Comparison of ENCODE assay signal across 8 cellular contexts in the genomic region with DNA sequence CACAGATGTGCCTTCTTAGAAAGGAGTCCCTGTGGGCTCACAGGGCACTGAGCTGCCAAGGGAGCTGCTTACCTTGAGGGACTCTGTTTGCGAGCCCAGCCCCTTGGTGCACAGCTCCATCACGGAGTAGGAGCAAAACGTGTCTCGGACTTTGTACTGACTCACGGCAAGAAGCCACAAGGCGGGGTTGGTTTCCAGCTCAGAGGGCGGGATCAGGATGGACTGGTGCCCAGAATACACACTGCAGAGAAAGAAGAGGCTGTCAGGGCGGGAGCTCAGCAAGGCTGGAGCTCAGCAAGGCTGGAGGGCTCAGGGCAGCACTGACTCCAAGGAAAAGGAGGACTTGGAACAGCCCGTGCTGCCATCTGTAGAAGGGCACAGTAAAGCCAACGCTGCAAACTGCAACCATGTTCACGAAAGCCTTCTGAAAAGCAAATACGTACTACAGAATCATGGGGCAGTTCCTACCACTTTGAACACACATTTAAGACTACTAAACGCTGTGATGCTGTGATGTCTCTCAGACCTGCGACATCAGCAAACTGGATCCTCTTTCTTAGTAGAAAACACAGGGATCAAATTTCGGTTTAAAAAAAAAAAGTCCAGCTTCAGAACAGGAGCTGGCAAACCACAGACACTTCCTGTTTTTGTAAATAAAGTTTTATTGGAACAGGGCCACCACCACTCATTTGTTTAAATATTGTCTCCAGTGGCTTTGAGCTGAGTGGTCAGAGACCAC.
DNase-seq lines count a peak whose midpoint lies in the region; ATAC-seq and TF ChIP-seq lines count a peak whose summit lies in the region.

No MANE protein-coding gene starts in this region.

- H3K27ac Mint-ChIP-seq in activated T-cell treated with anti-CD3 and anti-CD28 coated beads, Interleukin-2, amount 50 U/mL, for 24 hours, result peak overlapping the region; percentile 35
- H3K27ac Mint-ChIP-seq in naive thymus-derived CD8-positive, alpha-beta T cell, result peak overlapping the region; percentile 77 to 97 (median 90)
- H3K27ac Mint-ChIP-seq in progenitor cell of endocrine pancreas, result no peak overlapping the region

- DNase-seq in A172 (ENCODE audit: low spot score), result peak; percentile 96
- DNase-seq in NCI-H446 treated with DMSO at 0.1 percent for 48 hours (lab: John Stamatoyannopoulos, UW), result peak; percentile 87
- DNase-seq in activated T-cell treated with anti-CD3 and anti-CD28 coated beads, Interleukin-2, amount 50 U/mL, for 24 hours, result peak; percentile 52
- peak; percentile 94 for DNase-seq in fibroblast of pulmonary artery (ENCODE audit: low read depth)
- peak in 6 of 10 donors; percentile 15 to 63 (median 29) for DNase-seq in naive thymus-derived CD8-positive, alpha-beta T cell
- DNase-seq in progenitor cell of endocrine pancreas (ENCODE audit: low spot score, unreplicated experiment), result no peak

- peak overlapping the region; percentile 32 for H3K4me3 ChIP-seq in fibroblast of pulmonary artery (replicated peaks; ENCODE audit: low read depth, low read length)

- H3K9me3 Mint-ChIP-seq in activated T-cell treated with anti-CD3 and anti-CD28 coated beads, Interleukin-2, amount 50 U/mL, for 24 hours, result no peaks in the 10 kb centered on the region
- no peaks in the 10 kb centered on the region for H3K9me3 Mint-ChIP-seq in naive thymus-derived CD8-positive, alpha-beta T cell
- no peaks in the 10 kb centered on the region for H3K9me3 Mint-ChIP-seq in progenitor cell of endocrine pancreas (ENCODE audit: low read depth)

- H3K36me3 Mint-ChIP-seq in activated T-cell treated with anti-CD3 and anti-CD28 coated beads, Interleukin-2, amount 50 U/mL, for 24 hours (ENCODE audit: low read depth), result peaks cover 2% of the 10 kb centered on the region
- H3K36me3 Mint-ChIP-seq in naive thymus-derived CD8-positive, alpha-beta T cell, result peaks cover 0 to 11% (median 6%) of the 10 kb centered on the region in 3 donors
- peaks cover 15% of the 10 kb centered on the region for H3K36me3 Mint-ChIP-seq in progenitor cell of endocrine pancreas (ENCODE audit: insufficient read depth)

- POLR2A ChIA-PET in naive thymus-derived CD8-positive, alpha-beta T cell (lab: Charles Lee), result interaction anchor here (1.3 to 2.4 kb wide), 3 partner anchors 11 to 80 kb away, joined by 3 to 12 read pairs (median 5); no protein-coding TSS in a partner anchor

- ATAC-seq in GM18520 (IDR thresholded peaks at IDR 0.05; ENCODE audit: unreplicated experiment) (peak; percentile 31), HG02852 (IDR thresholded peaks at IDR 0.05; ENCODE audit: unreplicated experiment) (no peak)
- ATAC-seq in naive thymus-derived CD8-positive, alpha-beta T cell, result peak; percentile 55 to 76

- peak overlapping the region; percentile 40 for H3K4me3 Mint-ChIP-seq in activated T-cell treated with anti-CD3 and anti-CD28 coated beads, Interleukin-2, amount 50 U/mL, for 24 hours
- H3K4me3 Mint-ChIP-seq in naive thymus-derived CD8-positive, alpha-beta T cell, result peak overlapping the region; percentile 59 to 90 (median 81)
- H3K4me3 Mint-ChIP-seq in progenitor cell of endocrine pancreas (ENCODE audit: low read depth), result no peak overlapping the region

- H3K4me1 Mint-ChIP-seq in activated T-cell treated with anti-CD3 and anti-CD28 coated beads, Interleukin-2, amount 50 U/mL, for 24 hours (ENCODE audit: low read depth), result peaks cover 49% of the 10 kb centered on the region
- peaks cover 20 to 59% (median 37%) of the 10 kb centered on the region in 4 donors for H3K4me1 Mint-ChIP-seq in naive thymus-derived CD8-positive, alpha-beta T cell
- H3K4me1 Mint-ChIP-seq in progenitor cell of endocrine pancreas (ENCODE audit: low read depth), result peaks cover 4% of the 10 kb centered on the region

- peak; percentile 24 for TF ChIP-seq CTCF in fibroblast of pulmonary artery (IDR thresholded peaks at IDR 0.05; ENCODE audit: low read length, missing control alignments)
- TF ChIP-seq CTCF in progenitor cell of endocrine pancreas (IDR thresholded peaks at IDR 0.05; ENCODE audit: unreplicated experiment), result no peak

- no peaks in the 10 kb centered on the region for H3K27me3 Mint-ChIP-seq in activated T-cell treated with anti-CD3 and anti-CD28 coated beads, Interleukin-2, amount 50 U/mL, for 24 hours
- H3K27me3 Mint-ChIP-seq in naive thymus-derived CD8-positive, alpha-beta T cell, result no peaks in the 10 kb centered on the region
- no peaks in the 10 kb centered on the region for H3K27me3 Mint-ChIP-seq in progenitor cell of endocrine pancreas
